11 cellular contexts compared by ENCODE assay signal in genomic region chr15:75637245-75638009, GRCh38. TPM values are rescaled to one million over a fixed set of nuclear protein-coding genes. Genes with fewer than 3 reads are reported as not detected.
DNase-seq lines count a peak whose midpoint lies in the region; ATAC-seq, FAIRE-seq and TF ChIP-seq lines count a peak whose summit lies in the region.
"Had no signal": no experiment of that assay in that cellular context is flagged by ENCODE, and none has a peak within 500 bp of the region (broad histone marks: within the 10 kb centered on the region; RNA-seq: fewer than 3 reads in every experiment).

No MANE protein-coding gene starts in this region.

- no peak for FAIRE-seq in H1 (lab: Jason Lieb, UNC)

- TF ChIP-seq EP300 in H1 (IDR thresholded peaks at IDR 0.05; ENCODE audit: borderline replicate concordance in 1 of 2, low read depth in 2 of 2, low read length in 2 of 2), result no peak

- H3K27ac Mint-ChIP-seq in CD8-positive, alpha-beta memory T cell, result peak overlapping the region in 7 of 8 donors; percentile 2 to 77 (median 51)

- H2BK5ac ChIP-seq in H1 (ENCODE audit: low read depth, low read length), result no peak overlapping the region

- peaks cover 33 to 46% (median 39%) of the 10 kb centered on the region in 3 donors for H3K4me1 Mint-ChIP-seq in CD8-positive, alpha-beta memory T cell

- peaks cover 13% of the 10 kb centered on the region for H3K79me1 ChIP-seq in H1 (ENCODE audit: low read depth, low read length)

- TF ChIP-seq CTCF in H1 (IDR thresholded peaks at IDR 0.05; ENCODE audit: control extremely low read depth in 1 of 3, insufficient read depth in 1 of 3, low read depth in 1 of 3, low read length in 3 of 3) (no peak), prostate gland (IDR thresholded peaks at IDR 0.05) (no peak)

- H3K4me2 ChIP-seq in H1 (ENCODE audit: insufficient read depth in 1 of 2, low read depth in 2 of 2, low read length in 2 of 2), result peak overlapping the region; percentile 85 to 98

- no peaks in the 10 kb centered on the region for H3K27me3 ChIP-seq in CD8-positive, alpha-beta memory T cell (ENCODE audit: insufficient read depth, low read length, poor library complexity, severe bottlenecking)
- no peaks in the 10 kb centered on the region for H3K27me3 ChIP-seq in MG63
- no peaks in the 10 kb centered on the region for H3K27me3 ChIP-seq in H1 (replicated peaks in 1 of 4; ENCODE audit: control insufficient read depth in 3 of 4, extremely low read depth in 1 of 4, insufficient read depth in 3 of 4, low read length in 3 of 4)
- no peaks in the 10 kb centered on the region for H3K27me3 ChIP-seq in prostate gland (replicated peaks; ENCODE audit: insufficient read depth)

- no peak overlapping the region for H2BK120ac ChIP-seq in H1 (replicated peaks; ENCODE audit: low read depth, low read length)

- no peak for ATAC-seq in GM18519 (IDR thresholded peaks at IDR 0.05; ENCODE audit: low FRiP score, unreplicated experiment)
- no peak for ATAC-seq in GM19452 (IDR thresholded peaks at IDR 0.05; ENCODE audit: unreplicated experiment)

- CTCF ChIA-PET in CD8-positive, alpha-beta memory T cell (lab: Charles Lee), result interaction anchor here (1.1 to 1.6 kb wide), 3 partner anchors 11 to 269 kb away, joined by 3 to 5 read pairs (median 4); partner anchors contain the start of gene MAN2C1
- CTCF ChIA-PET in H1 (lab: Charles Lee; ENCODE audit: partially characterized antibody), result interaction anchor here (0.9 to 5.4 kb wide), 15 partner anchors 8 to 167 kb away, joined by 3 to 28 read pairs (median 4); partner anchors contain the start of genes SNUPN and SNX33

- H3K4me1 ChIP-seq in CD8-positive, alpha-beta memory T cell (ENCODE audit: insufficient read depth, low read length), result peaks cover 33% of the 10 kb centered on the region
- H3K4me1 ChIP-seq in H1 (replicated peaks in 1 of 4; ENCODE audit: control insufficient read depth in 3 of 4, insufficient read depth in 4 of 4, low read length in 3 of 4), result peaks cover 2 to 10% (median 9%) of the 10 kb centered on the region in 4 experiments; a peak in 6 of 7 replicates
- peaks cover 12% of the 10 kb centered on the region for H3K4me1 ChIP-seq in prostate gland (replicated peaks)

- POLR2A ChIA-PET in CD8-positive, alpha-beta memory T cell (lab: Charles Lee), result interaction anchor here (0.6 to 5.1 kb wide), 5 partner anchors 10 to 269 kb away, joined by 3 to 130 read pairs (median 11); partner anchors contain the start of genes MAN2C1, SIN3A and SNX33
- POLR2A ChIA-PET in H1 (lab: Charles Lee; ENCODE audit: partially characterized antibody), result interaction anchor here (0.7 to 8.2 kb wide), 8 partner anchors 11 to 270 kb away, joined by 3 to 73 read pairs (median 4); partner anchors contain the start of genes MAN2C1, PTPN9, SNUPN and SNX33

- H3K27ac ChIP-seq in CD8-positive, alpha-beta memory T cell (ENCODE audit: low read depth, low read length), result peak overlapping the region; percentile 26
- H3K27ac ChIP-seq in H1 (ENCODE audit: low read depth, low read length) (no peak overlapping the region), prostate gland (peak overlapping the region; percentile 43 to 88)

- DNase-seq in CD8-positive, alpha-beta memory T cell, result no peak
- DNase-seq in MG63, result no peak
- DNase-seq in H1 (ENCODE audit: low read depth in 1 of 2, low spot score in 2 of 2), result no peak
- DNase-seq in prostate gland (ENCODE audit: low spot score), result no peak
- DNase-seq in 8988T, result no peak
- no peak for DNase-seq in iPS-NIHi11 (ENCODE audit: low spot score)
- DNase-seq: NCI-H1417; stimulated activated CD4-positive, alpha-beta T cell treated with anti-CD3 and anti-CD28 coated beads, Interleukin-4, amount 100 ng/mL, for 1 hour; T-helper 9 cell had no signal

- no peaks in the 10 kb centered on the region for H3K9me3 ChIP-seq in CD8-positive, alpha-beta memory T cell (ENCODE audit: low read length)
- no peaks in the 10 kb centered on the region for H3K9me3 ChIP-seq in MG63
- H3K9me3 ChIP-seq in H1 (ENCODE audit: insufficient read depth in 2 of 2, low read depth in 1 of 2, low read length in 1 of 2), result no peaks in the 10 kb centered on the region
- H3K9me3 ChIP-seq in prostate gland, result no peaks in the 10 kb centered on the region

- no peak overlapping the region for H2AK5ac ChIP-seq in H1 (ENCODE audit: low read depth, low read length)

- H4K20me1 ChIP-seq in H1 (replicated peaks in 1 of 2; ENCODE audit: control insufficient read depth in 1 of 2, insufficient read depth in 2 of 2, low read length in 2 of 2), result peaks cover 10 to 19% of the 10 kb centered on the region in 2 experiments

- no peak overlapping the region for H2AFZ ChIP-seq in H1 (ENCODE audit: low read length)

- H3K79me2 ChIP-seq in H1 (ENCODE audit: control insufficient read depth in 1 of 2, insufficient read depth in 2 of 2, low read length in 2 of 2), result peaks cover 10 to 34% of the 10 kb centered on the region in 2 experiments

- H3K27me3 Mint-ChIP-seq in CD8-positive, alpha-beta memory T cell, result no peaks in the 10 kb centered on the region

- H3K14ac ChIP-seq in H1 (ENCODE audit: insufficient read length), result no peak overlapping the region

- peak overlapping the region in 6 of 7 donors; percentile 13 to 97 (median 93) for H3K4me3 Mint-ChIP-seq in CD8-positive, alpha-beta memory T cell

- H3K23ac ChIP-seq in H1 (ENCODE audit: insufficient read length), result no peak overlapping the region

- H3K36me3 Mint-ChIP-seq in CD8-positive, alpha-beta memory T cell, result peaks cover 0 to 36% (median 2%) of the 10 kb centered on the region in 3 donors

- 0 out of 7 replicates have a peak overlapping the region, but pooled peaks of 1 of the 4 experiments have one; percentile 30 for H3K9ac ChIP-seq in H1 (replicated peaks in 1 of 4; ENCODE audit: extremely low read depth in 1 of 4, low read depth in 3 of 4, low read length in 3 of 4)

- H4K5ac ChIP-seq in H1 (ENCODE audit: insufficient read length, low read depth, low read length), result no peak overlapping the region

- TF ChIP-seq POLR2A in H1 (IDR thresholded peaks at IDR 0.05; ENCODE audit: control extremely low read depth in 1 of 2, low read depth in 2 of 2, low read length in 2 of 2) (peak in 1 of 2 experiments; percentile 31; a peak in 1 of 3 replicates), prostate gland (IDR thresholded peaks at IDR 0.05) (no peak)

- no peak overlapping the region for H2BK15ac ChIP-seq in H1 (ENCODE audit: low read length)

- H3K4me3 ChIP-seq in CD8-positive, alpha-beta memory T cell (ENCODE audit: low read length), result no peak overlapping the region
- peak overlapping the region; percentile 86; the same call in 1 of the 2 replicates for H3K4me3 ChIP-seq in MG63
- H3K4me3 ChIP-seq in H1 (ENCODE audit: extremely low read depth in 1 of 4, insufficient read depth in 2 of 4, low read depth in 3 of 4, low read length in 4 of 4), result peak overlapping the region in 2 of 4 experiments; percentile 23 to 82; a peak in 2 of 8 replicates
- no peak overlapping the region for H3K4me3 ChIP-seq in prostate gland

- H3K36me3 ChIP-seq in CD8-positive, alpha-beta memory T cell (ENCODE audit: insufficient read depth, low read length), result peaks cover 6% of the 10 kb centered on the region
- H3K36me3 ChIP-seq in MG63 (peaks cover 28% of the 10 kb centered on the region), H1 (ENCODE audit: control insufficient read depth in 2 of 4, insufficient read depth in 4 of 4, low read length in 3 of 4) (0 out of 8 replicates have a peak, but pooled peaks cover 0 to 4% (median 0%) of the 10 kb centered on the region in 4 experiments), prostate gland (no peaks in the 10 kb centered on the region)

- H3K18ac ChIP-seq in H1 (ENCODE audit: extremely low read depth, low read length), result no peak overlapping the region

- intact Hi-C loops in prostate gland (cut with DNase I), result loop anchor here (5.0 kb wide), 3 partner anchors 35 to 270 kb away; partner anchors contain the start of gene MAN2C1

- peaks cover 9% of the 10 kb centered on the region for H3K23me2 ChIP-seq in H1 (ENCODE audit: low read depth, low read length)

- H3K9me3 Mint-ChIP-seq in CD8-positive, alpha-beta memory T cell, result no peaks in the 10 kb centered on the region

- no peak overlapping the region for H4K91ac ChIP-seq in H1 (replicated peaks; ENCODE audit: insufficient read length, low read length)

- H2BK12ac ChIP-seq in H1 (ENCODE audit: low read depth, low read length), result no peak overlapping the region

- no peak overlapping the region for H3K56ac ChIP-seq in H1 (replicated peaks; ENCODE audit: insufficient read length, low read depth, low read length)

- 65% methylated on average over 4 of the region's 4 CpGs; no CpG with 5 or more reads in 1 of the 2 experiments for WGBS in H1 (ENCODE audit: extremely low coverage in 1 of 2, insufficient coverage in 1 of 2, insufficient read length in 1 of 2, insufficient replicate concordance in 2 of 2, low coverage in 1 of 2, low lambda C conversion rate in 2 of 2, missing lambda C conversion rate in 1 of 2), 2 experiments
- 84% methylated on average over 4 of the region's 4 CpGs for WGBS in prostate gland

- TF ChIP-seq RAD21 in H1 (IDR thresholded peaks at IDR 0.05 in 1 of 2, conservative IDR thresholded peaks at IDR 0.05 in 1 of 2; ENCODE audit: low read depth in 2 of 2, low read length in 2 of 2), result no peak

- no peak overlapping the region for H4K8ac ChIP-seq in H1 (ENCODE audit: extremely low read depth, insufficient read depth, low read length)

- no peak overlapping the region for H3K4ac ChIP-seq in H1 (replicated peaks; ENCODE audit: insufficient read length, low read depth, low read length)

- no peak overlapping the region for H2BK20ac ChIP-seq in H1 (ENCODE audit: low read length)

RNA-seq across cellular contexts. Expression of gene IMP3, which starts 2.6 kb away (rescaled TPM):
- total RNA-seq in CD8-positive, alpha-beta memory T cell, result 100 to 1,000 TPM; 123 to 134 TPM
- polyA plus RNA-seq in CD8-positive, alpha-beta memory T cell, result 247 TPM
- 122 and 150 TPM in 2 replicates for total RNA-seq in MG63 (2014; rRNA removed; shearing (Covaris generic); ENCODE audit: low replicate concordance)
- 114 and 122 TPM in 2 replicates for total RNA-seq in H1 (2021; fragmentation: NEBNext Ultra II Directional; extraction: Animal tissue kit (Norgen Biotek cat#: 25700))
- polyA plus RNA-seq in H1 (2011; rRNA removed), result 273 and 278 TPM in 2 replicates
- polyA plus RNA-seq in H1 (2011; cell fraction: cytosol; rRNA removed), result 193 TPM
- 91.6 TPM for polyA plus RNA-seq in H1 (2011; cell fraction: nucleus; rRNA removed)
- 105 to 122 TPM (median 110 TPM) in 4 replicates for polyA plus RNA-seq in H1 (2012, experiment 1 of 2)
- polyA plus RNA-seq in H1 (2012, experiment 2 of 2), result 139 TPM
- 117 TPM for polyA plus RNA-seq in H1 (2013, experiment 1 of 2)
- 117 TPM for polyA plus RNA-seq in H1 (2013, experiment 2 of 2)
- 22.0 and 25.5 TPM in 2 replicates for polyA minus RNA-seq in H1 (2011; rRNA and poly(A)+ RNA removed)
- polyA minus RNA-seq in H1 (2011; cell fraction: cytosol; rRNA and poly(A)+ RNA removed), result 48.7 TPM
- polyA minus RNA-seq in H1 (2011; cell fraction: nucleus; rRNA and poly(A)+ RNA removed), result 73.3 TPM
- total RNA-seq in prostate gland, result 100 to 1,000 TPM; 125 to 277 TPM

RNA-seq across cellular contexts. Expression of gene SNX33, which starts 10.3 kb away (rescaled TPM):
- total RNA-seq in CD8-positive, alpha-beta memory T cell, result 1 to 10 TPM; 3.1 to 3.5 TPM
- 1.1 TPM for polyA plus RNA-seq in CD8-positive, alpha-beta memory T cell
- 13.4 and 20.8 TPM in 2 replicates for total RNA-seq in MG63 (2014; rRNA removed; shearing (Covaris generic); ENCODE audit: low replicate concordance)
- 22.9 and 24.8 TPM in 2 replicates for total RNA-seq in H1 (2021; fragmentation: NEBNext Ultra II Directional; extraction: Animal tissue kit (Norgen Biotek cat#: 25700))
- 14.3 and 15.7 TPM in 2 replicates for polyA plus RNA-seq in H1 (2011; rRNA removed)
- polyA plus RNA-seq in H1 (2011; cell fraction: cytosol; rRNA removed), result 11.5 TPM
- 25.7 TPM for polyA plus RNA-seq in H1 (2011; cell fraction: nucleus; rRNA removed)
- polyA plus RNA-seq in H1 (2012, experiment 1 of 2), result 17.5 to 20.7 TPM (median 18.6 TPM) in 4 replicates
- 13.9 TPM for polyA plus RNA-seq in H1 (2012, experiment 2 of 2)
- 10.5 TPM for polyA plus RNA-seq in H1 (2013, experiment 1 of 2)
- 11.4 TPM for polyA plus RNA-seq in H1 (2013, experiment 2 of 2)
- 21.0 and 25.5 TPM in 2 replicates for polyA minus RNA-seq in H1 (2011; rRNA and poly(A)+ RNA removed)
- polyA minus RNA-seq in H1 (2011; cell fraction: cytosol; rRNA and poly(A)+ RNA removed), result 17.4 TPM
- polyA minus RNA-seq in H1 (2011; cell fraction: nucleus; rRNA and poly(A)+ RNA removed), result 21.6 TPM
- 10 to 100 TPM; 23.6 to 25.6 TPM for total RNA-seq in prostate gland

RNA-seq across cellular contexts. Expression of gene SNUPN, which starts 11.9 kb away (rescaled TPM):
- total RNA-seq in CD8-positive, alpha-beta memory T cell, result 10 to 100 TPM; 24.6 to 26.9 TPM
- 37.4 TPM for polyA plus RNA-seq in CD8-positive, alpha-beta memory T cell
- total RNA-seq in MG63 (2014; rRNA removed; shearing (Covaris generic); ENCODE audit: low replicate concordance), result 42.5 and 58.5 TPM in 2 replicates
- 26.2 and 28.2 TPM in 2 replicates for total RNA-seq in H1 (2021; fragmentation: NEBNext Ultra II Directional; extraction: Animal tissue kit (Norgen Biotek cat#: 25700))
- 11.6 and 13.3 TPM in 2 replicates for polyA plus RNA-seq in H1 (2011; rRNA removed)
- polyA plus RNA-seq in H1 (2011; cell fraction: cytosol; rRNA removed), result 20.3 TPM
- 10.2 TPM for polyA plus RNA-seq in H1 (2011; cell fraction: nucleus; rRNA removed)
- polyA plus RNA-seq in H1 (2012, experiment 1 of 2), result 20.2 to 23.4 TPM (median 22.0 TPM) in 4 replicates
- polyA plus RNA-seq in H1 (2012, experiment 2 of 2), result 8.5 TPM
- 22.4 TPM for polyA plus RNA-seq in H1 (2013, experiment 1 of 2)
- 21.5 TPM for polyA plus RNA-seq in H1 (2013, experiment 2 of 2)
- polyA minus RNA-seq in H1 (2011; rRNA and poly(A)+ RNA removed), result 14.8 and 20.1 TPM in 2 replicates
- 10.3 TPM for polyA minus RNA-seq in H1 (2011; cell fraction: cytosol; rRNA and poly(A)+ RNA removed)
- polyA minus RNA-seq in H1 (2011; cell fraction: nucleus; rRNA and poly(A)+ RNA removed), result 15.0 TPM
- 10 to 100 TPM; 17.7 to 21.6 TPM for total RNA-seq in prostate gland

RNA-seq across cellular contexts. Expression of gene PTPN9, which starts 58.3 kb away (rescaled TPM):
- 10 to 100 TPM; 22.0 to 22.3 TPM for total RNA-seq in CD8-positive, alpha-beta memory T cell
- 34.1 TPM for polyA plus RNA-seq in CD8-positive, alpha-beta memory T cell
- total RNA-seq in MG63 (2014; rRNA removed; shearing (Covaris generic); ENCODE audit: low replicate concordance), result 11.3 and 17.6 TPM in 2 replicates
- total RNA-seq in H1 (2021; fragmentation: NEBNext Ultra II Directional; extraction: Animal tissue kit (Norgen Biotek cat#: 25700)), result 44.5 and 46.6 TPM in 2 replicates
- polyA plus RNA-seq in H1 (2011; rRNA removed), result 49.7 and 57.4 TPM in 2 replicates
- polyA plus RNA-seq in H1 (2011; cell fraction: cytosol; rRNA removed), result 45.1 TPM
- 26.7 TPM for polyA plus RNA-seq in H1 (2011; cell fraction: nucleus; rRNA removed)
- 29.3 to 36.8 TPM (median 33.3 TPM) in 4 replicates for polyA plus RNA-seq in H1 (2012, experiment 1 of 2)
- polyA plus RNA-seq in H1 (2012, experiment 2 of 2), result 25.7 TPM
- 21.9 TPM for polyA plus RNA-seq in H1 (2013, experiment 1 of 2)
- polyA plus RNA-seq in H1 (2013, experiment 2 of 2), result 22.7 TPM
- polyA minus RNA-seq in H1 (2011; rRNA and poly(A)+ RNA removed), result 92.1 and 107 TPM in 2 replicates
- 27.3 TPM for polyA minus RNA-seq in H1 (2011; cell fraction: cytosol; rRNA and poly(A)+ RNA removed)
- polyA minus RNA-seq in H1 (2011; cell fraction: nucleus; rRNA and poly(A)+ RNA removed), result 29.0 TPM
- 10 to 100 TPM; 19.3 to 22.3 TPM for total RNA-seq in prostate gland
